ENCODE assay signal across 15 cellular contexts in the genomic region with DNA sequence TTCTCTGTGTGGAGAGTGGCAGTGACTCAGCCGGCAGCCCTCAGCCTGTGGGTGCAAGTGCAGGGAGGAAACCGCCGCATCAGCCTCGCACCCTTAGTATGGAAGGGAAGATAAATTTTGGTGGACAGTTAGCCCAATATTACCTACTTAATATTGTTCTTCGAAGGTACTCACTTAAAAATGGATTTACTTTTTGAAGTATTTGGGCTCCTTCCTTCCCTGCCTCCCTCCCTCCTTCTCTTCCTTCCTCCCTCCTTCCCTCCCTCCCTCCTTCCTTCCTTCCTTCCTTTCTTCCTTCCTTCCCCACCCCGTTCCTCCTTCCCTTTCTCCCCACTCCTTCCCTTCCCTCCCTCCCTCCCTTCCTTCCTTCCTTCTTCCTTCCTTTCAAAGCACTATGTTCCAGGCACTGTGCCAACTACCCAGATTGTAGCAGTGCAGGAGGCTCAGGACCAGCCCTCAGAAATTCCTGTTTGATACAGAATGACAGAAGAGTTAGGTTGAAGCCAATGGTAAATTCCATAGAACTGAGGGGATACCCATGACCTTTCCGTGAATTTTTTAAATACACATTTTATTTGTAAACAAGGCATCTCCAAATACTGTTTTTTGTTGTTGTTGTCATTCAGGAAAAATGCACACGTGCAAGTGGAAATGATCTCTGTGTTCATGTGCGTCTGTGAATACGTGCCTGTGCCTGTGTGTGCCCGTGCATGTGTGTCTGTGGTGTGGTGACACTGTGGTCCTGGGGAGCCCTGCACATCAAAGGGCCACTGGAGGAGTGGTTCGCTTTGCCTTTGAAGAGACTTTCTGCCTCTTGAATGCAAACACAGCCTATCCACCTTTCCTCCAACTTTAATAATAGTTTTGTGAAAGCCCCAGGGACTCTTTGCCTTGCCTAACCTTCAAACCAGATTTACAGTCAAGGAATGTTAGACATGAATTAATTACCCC.
A peak's percentile ranks its signal among the peaks of the same experiment; 100 is the strongest.
DNase-seq lines count a peak whose midpoint lies in the region; ATAC-seq and TF ChIP-seq lines count a peak whose summit lies in the region.
"Had no signal": no experiment of that assay in that cellular context is flagged by ENCODE, and none has a peak within 500 bp of the region (broad histone marks: within the 10 kb centered on the region; RNA-seq: fewer than 3 reads in every experiment).

No MANE protein-coding gene starts in this region.

- ATAC-seq in GM19324 (IDR thresholded peaks at IDR 0.05; ENCODE audit: low FRiP score, unreplicated experiment): no peak
- ATAC-seq: A549, PC-3 had no signal

- no peak overlapping the region for H3K4me3 Mint-ChIP-seq in mesothelial cell of epicardium
- H3K4me3 Mint-ChIP-seq: IgD-negative memory B cell had no signal

- no peaks in the 10 kb centered on the region for H3K36me3 Mint-ChIP-seq in mesothelial cell of epicardium
- H3K36me3 Mint-ChIP-seq: IgD-negative memory B cell had no signal

- H3K27me3 Mint-ChIP-seq in mesothelial cell of epicardium (ENCODE audit: low read depth): peaks cover 47% of the 10 kb centered on the region

- DNase-seq in NCI-H82 (lab: John Stamatoyannopoulos, UW) (peak; percentile 53), NCI-H82 treated with DMSO at 0.1 percent for 48 hours (lab: John Stamatoyannopoulos, UW; ENCODE audit: unreplicated experiment) (no peak), DMS 273 (lab: John Stamatoyannopoulos, UW; ENCODE audit: unreplicated experiment) (peak; percentile 92), NCI-H69 (lab: John Stamatoyannopoulos, UW) (peak; percentile 88), mesothelial cell of epicardium (ENCODE audit: low spot score in 2 of 2, unreplicated experiment in 2 of 2) (no peak), COLO668 (lab: John Stamatoyannopoulos, UW; ENCODE audit: unreplicated experiment) (no peak)
- no peak for DNase-seq in effector CD8-positive, alpha-beta T cell (lab: John Stamatoyannopoulos, UW)
- DNase-seq: COR-L47, EL, NCI-H187 treated with DMSO at 0.1 percent for 48 hours, NCI-H510A treated with DMSO at 0.1 percent for 48 hours, PC-3 had no signal

- H3K27ac Mint-ChIP-seq in mesothelial cell of epicardium: peak overlapping the region; percentile 54
- H3K27ac Mint-ChIP-seq: IgD-negative memory B cell had no signal

- H3K9me3 Mint-ChIP-seq in mesothelial cell of epicardium: no peaks in the 10 kb centered on the region
- H3K9me3 Mint-ChIP-seq: IgD-negative memory B cell had no signal

- TF ChIP-seq CTCF in mesothelial cell of epicardium (IDR thresholded peaks at IDR 0.05; ENCODE audit: unreplicated experiment): no peak

- peaks cover 29% of the 10 kb centered on the region for H3K4me1 Mint-ChIP-seq in mesothelial cell of epicardium
- H3K4me1 Mint-ChIP-seq: IgD-negative memory B cell had no signal

Comparison
In these comparisons a context has a peak if more than half of its experiments do, and no peak if none do; other contexts are left out.
1. DNase-seq: peak in NCI-H82 (single experiment), DMS 273 (single experiment) and NCI-H69 (single experiment); none in NCI-H82 treated with DMSO at 0.1 percent for 48 hours (single experiment), mesothelial cell of epicardium (0 of 2), effector CD8-positive, alpha-beta T cell (single experiment) and COLO668 (single experiment).